Comparison of ENCODE assay signal across 8 cellular contexts in genomic region chrX:126770179-126770578, GRCh38. TPM values are rescaled to one million over a fixed set of nuclear protein-coding genes. Genes with fewer than 3 reads are reported as not detected.
DNase-seq lines count a peak whose midpoint lies in the region; ATAC-seq and TF ChIP-seq lines count a peak whose summit lies in the region.

No MANE protein-coding gene starts in this region.

- DNase-seq in BE2C (no peak), GM19240 (ENCODE audit: insufficient read length, low spot score) (peak; percentile 1), NCI-H2081 (lab: John Stamatoyannopoulos, UW) (peak; percentile 26 to 50), choroid plexus epithelial cell (ENCODE audit: low read depth) (no peak), pons (ENCODE audit: low spot score) (peak; percentile 16)
- DNase-seq in activated T-cell treated with anti-CD3 and anti-CD28 coated beads, Interleukin-2, amount 50 U/mL, for 48 hours, result no peak
- no peak for DNase-seq in activated T-cell treated with anti-CD3 and anti-CD28 coated beads, Interleukin-2, amount 50 U/mL, for 1 hour

- no peaks in the 10 kb centered on the region for H3K9me3 ChIP-seq in BE2C

- ATAC-seq in HG03196 (IDR thresholded peaks at IDR 0.05; ENCODE audit: unreplicated experiment), result no peak

- peak; percentile 33; the same call in 1 of the 2 replicates for TF ChIP-seq CTCF in BE2C (IDR thresholded peaks at IDR 0.05; ENCODE audit: low read depth, low read length)
- TF ChIP-seq CTCF in choroid plexus epithelial cell (conservative IDR thresholded peaks at IDR 0.05; ENCODE audit: low read depth, low read length), result peak; percentile 11

- H3K4me3 ChIP-seq in BE2C (ENCODE audit: low read depth, low read length) (no peak overlapping the region), choroid plexus epithelial cell (ENCODE audit: low read depth, low read length) (no peak overlapping the region)

- no peaks in the 10 kb centered on the region for H3K36me3 ChIP-seq in BE2C

- H3K27me3 ChIP-seq in BE2C, result no peaks in the 10 kb centered on the region

- H3K4me1 ChIP-seq in BE2C, result no peaks in the 10 kb centered on the region

RNA-seq across cellular contexts. Expression of gene PRR32, which starts 49.4 kb away (rescaled TPM):
- not detected for polyA plus RNA-seq in BE2C (2012; ENCODE audit: insufficient read depth, insufficient read length, low read depth)

Comparison
In these comparisons a context has a peak if more than half of its experiments do, and no peak if none do; other contexts are left out.
1. DNase-seq: peak in GM19240 (single experiment), NCI-H2081 (2 of 2) and pons (single experiment); none in BE2C (single experiment), choroid plexus epithelial cell (single experiment), activated T-cell treated with anti-CD3 and anti-CD28 coated beads, Interleukin-2, amount 50 U/mL, for 48 hours (0 of 2) and activated T-cell treated with anti-CD3 and anti-CD28 coated beads, Interleukin-2, amount 50 U/mL, for 1 hour (single experiment).